1 cellular context compared by ENCODE assay signal in the genomic region with DNA sequence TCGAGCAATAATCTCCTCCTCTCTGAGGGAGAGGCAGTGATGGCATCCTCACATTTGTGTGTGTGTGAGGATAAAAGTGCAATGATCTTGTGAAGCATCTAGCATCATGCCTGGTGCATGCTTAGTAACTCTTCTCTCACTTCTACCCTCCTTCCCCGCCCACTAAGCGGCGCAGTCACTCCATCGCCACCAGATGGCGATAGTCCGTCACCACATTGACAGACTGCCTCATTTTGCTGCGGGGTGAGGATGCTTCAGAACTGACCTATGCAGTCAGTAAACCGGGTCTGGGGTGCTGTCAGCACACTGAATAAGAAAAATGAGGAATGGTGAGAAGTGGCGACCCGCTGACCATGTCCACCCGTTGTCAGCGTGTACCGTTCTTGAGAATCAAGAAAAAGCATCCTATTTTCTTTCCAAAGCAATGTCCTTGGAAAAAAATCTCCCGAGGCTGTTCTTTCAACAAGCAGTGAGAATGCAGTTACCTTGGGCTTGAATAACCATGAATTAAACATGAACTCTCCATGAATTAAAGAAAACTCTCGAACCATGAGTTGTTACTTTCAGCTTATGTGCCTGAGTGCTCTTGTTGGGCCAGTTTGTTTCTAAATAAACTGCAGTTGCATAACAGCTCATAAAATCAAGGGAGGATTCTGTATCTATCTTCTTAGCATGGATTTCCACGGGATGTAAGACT.
A peak's percentile ranks its signal among the peaks of the same experiment; 100 is the strongest.
TF ChIP-seq lines count a peak whose summit lies in the region.

No MANE protein-coding gene starts in this region.

TF ChIP-seq in GM12878, 131 proteins besides CTCF, POLR2A, EP300 and RAD21 (continued from another document):
- TF ChIP-seq IRF4 (IDR thresholded peaks at IDR 0.05; ENCODE audit: low read depth, low read length), result 0 out of 2 replicates have a peak, but pooled peaks have one; percentile 13
- TF ChIP-seq ZBED1 (IDR thresholded peaks at IDR 0.05; ENCODE audit: borderline replicate concordance), result no peak
- TF ChIP-seq YY1 (IDR thresholded peaks at IDR 0.05; ENCODE audit: low read depth, low read length), result peak; percentile 74; the same call in 1 of the 2 replicates
- peak; percentile 16; the same call in 1 of the 3 replicates for TF ChIP-seq POU2F2 (IDR thresholded peaks at IDR 0.05; ENCODE audit: borderline replicate concordance, low read depth, low read length)
- peak; percentile 65 for TF ChIP-seq RUNX3 (IDR thresholded peaks at IDR 0.05; ENCODE audit: low read length)
- peak; percentile 97 for TF ChIP-seq ZSCAN29 (IDR thresholded peaks at IDR 0.05)
- TF ChIP-seq FOXM1 (IDR thresholded peaks at IDR 0.05; ENCODE audit: low read depth, low read length), result peak; percentile 19; the same call in 1 of the 2 replicates
